In genomic region chr9:33415152-33416038, GRCh38 we compare ENCODE assay signal across 8 cellular contexts. TPM values are rescaled to one million over a fixed set of nuclear protein-coding genes. Genes with fewer than 3 reads are reported as not detected.
DNase-seq lines count a peak whose midpoint lies in the region; FAIRE-seq and TF ChIP-seq lines count a peak whose summit lies in the region.

No MANE protein-coding gene starts in this region.

- intact Hi-C loops in ascending aorta (cut with DNase I) = loop anchor here (1.0 kb wide), 1 partner anchor 40 kb away; no protein-coding TSS in a partner anchor

- H3K79me2 ChIP-seq in Karpas-422 (ENCODE audit: low read length) (no peaks in the 10 kb centered on the region), hepatocyte (no peaks in the 10 kb centered on the region)

- 48% methylated on average over 17 of the region's 17 CpGs for WGBS in hepatocyte (ENCODE audit: low lambda C conversion rate, missing lambda C conversion rate)

- H3K36me3 ChIP-seq in Karpas-422 (ENCODE audit: insufficient read depth, low read length) (no peaks in the 10 kb centered on the region), ascending aorta (no peaks in the 10 kb centered on the region), hepatocyte (replicated peaks; ENCODE audit: insufficient read depth, low read depth) (no peaks in the 10 kb centered on the region)

- peaks cover 3% of the 10 kb centered on the region for H3K4me1 ChIP-seq in Karpas-422 (ENCODE audit: low read length)
- no peaks in the 10 kb centered on the region for H3K4me1 ChIP-seq in ascending aorta
- peaks cover 24% of the 10 kb centered on the region for H3K4me1 ChIP-seq in hepatocyte (ENCODE audit: insufficient read depth)

- H3K9me2 ChIP-seq in Karpas-422 (replicated peaks; ENCODE audit: insufficient read depth, low read length) (no peaks in the 10 kb centered on the region), hepatocyte (replicated peaks; ENCODE audit: insufficient read depth) (no peaks in the 10 kb centered on the region)

- no peak overlapping the region for H3K27ac ChIP-seq in Karpas-422 (ENCODE audit: low read length)
- H3K27ac ChIP-seq in ascending aorta = no peak overlapping the region
- H3K27ac ChIP-seq in hepatocyte = peak overlapping the region; percentile 80

- H3K4me2 ChIP-seq in Karpas-422 (ENCODE audit: low read depth, low read length, poor library complexity, severe bottlenecking) (no peak overlapping the region), hepatocyte (peak overlapping the region; percentile 26)

- no peaks in the 10 kb centered on the region for H4K20me1 ChIP-seq in Karpas-422 (ENCODE audit: insufficient read depth, low read depth, low read length)
- H4K20me1 ChIP-seq in hepatocyte (ENCODE audit: insufficient read depth, poor library complexity, severe bottlenecking) = no peaks in the 10 kb centered on the region

- H3K9me3 ChIP-seq in Karpas-422 (ENCODE audit: low read length) = no peaks in the 10 kb centered on the region
- H3K9me3 ChIP-seq in ascending aorta = no peaks in the 10 kb centered on the region
- no peaks in the 10 kb centered on the region for H3K9me3 ChIP-seq in hepatocyte (ENCODE audit: low read depth)

- no peak overlapping the region for H3K9ac ChIP-seq in Karpas-422 (ENCODE audit: low read length)

- no peak overlapping the region for H3K4me3 ChIP-seq in Karpas-422 (ENCODE audit: low read length)
- H3K4me3 ChIP-seq in ascending aorta = no peak overlapping the region
- no peak overlapping the region for H3K4me3 ChIP-seq in hepatocyte

- no peak overlapping the region for H2AFZ ChIP-seq in Karpas-422 (ENCODE audit: low read length)
- H2AFZ ChIP-seq in hepatocyte = no peak overlapping the region

- TF ChIP-seq CTCF in ascending aorta (IDR thresholded peaks at IDR 0.05) (peak; percentile 48 to 76 (median 70)), hepatocyte (IDR thresholded peaks at IDR 0.05; ENCODE audit: poor library complexity) (peak; percentile 69)

- peak; percentile 78 for FAIRE-seq in GM18507 (lab: Jason Lieb, UNC)

- no peaks in the 10 kb centered on the region for H3K27me3 ChIP-seq in Karpas-422 (ENCODE audit: low read length)
- no peaks in the 10 kb centered on the region for H3K27me3 ChIP-seq in ascending aorta
- no peaks in the 10 kb centered on the region for H3K27me3 ChIP-seq in hepatocyte

- DNase-seq in 8988T (peak; percentile 47), GM18507 (ENCODE audit: extremely low spot score, insufficient read length, low read depth) (peak; percentile 46), Karpas-422 (peak; percentile 88), T-helper 1 cell (peak; percentile 79 to 95 (median 91)), ascending aorta (ENCODE audit: low spot score in 2 of 2) (peak in 1 of 2 donors; percentile 82), hepatocyte (ENCODE audit: low spot score) (peak; percentile 91), GF-D8 (lab: John Stamatoyannopoulos, UW) (no peak)
- DNase-seq in stimulated activated CD4-positive, alpha-beta T cell treated with anti-CD3 and anti-CD28 coated beads, Interleukin-12 subunit alpha, Interleukin-12 subunit beta, amount 100 ng/mL, for 48 hours (ENCODE audit: low read depth in 2 of 3, low spot score in 1 of 3) = peak; percentile 91 to 95 (median 91)

RNA-seq across cellular contexts. Expression of gene AQP7, which starts 13.0 kb away (rescaled TPM):
- not detected in 2 replicates for total RNA-seq in Karpas-422 (2014; rRNA removed; shearing (Covaris generic); ENCODE audit: low replicate concordance)
- total RNA-seq in ascending aorta (18.9 TPM), hepatocyte (8.5 and 11.2 TPM in 2 replicates)
- polyA plus RNA-seq in hepatocyte = 11.6 and 16.6 TPM in 2 replicates

RNA-seq across cellular contexts. Expression of gene AQP3, which starts 32.0 kb away (rescaled TPM):
- not detected in 2 replicates for total RNA-seq in Karpas-422 (2014; rRNA removed; shearing (Covaris generic); ENCODE audit: low replicate concordance)
- total RNA-seq in ascending aorta (12.7 TPM), hepatocyte (97.1 and 101 TPM in 2 replicates)
- polyA plus RNA-seq in hepatocyte = 99.3 and 123 TPM in 2 replicates

RNA-seq across cellular contexts. Expression of gene NOL6, which starts 58.3 kb away (rescaled TPM):
- total RNA-seq in Karpas-422 (2014; rRNA removed; shearing (Covaris generic); ENCODE audit: low replicate concordance) = 18.6 and 19.7 TPM in 2 replicates
- 28.6 TPM for total RNA-seq in ascending aorta
- total RNA-seq in hepatocyte = 19.3 and 21.9 TPM in 2 replicates
- 20.6 and 24.1 TPM in 2 replicates for polyA plus RNA-seq in hepatocyte

Comparison
In these comparisons a context has a peak if more than half of its experiments do, and no peak if none do; other contexts are left out.
1. RNA of gene AQP3, which starts 32.0 kb away (total RNA-seq): 97.1 to 101 TPM in hepatocyte and 12.7 TPM in ascending aorta (single experiment); not detected in Karpas-422; every median in the first group is over 10 times any median in the second.